In the genomic region with DNA sequence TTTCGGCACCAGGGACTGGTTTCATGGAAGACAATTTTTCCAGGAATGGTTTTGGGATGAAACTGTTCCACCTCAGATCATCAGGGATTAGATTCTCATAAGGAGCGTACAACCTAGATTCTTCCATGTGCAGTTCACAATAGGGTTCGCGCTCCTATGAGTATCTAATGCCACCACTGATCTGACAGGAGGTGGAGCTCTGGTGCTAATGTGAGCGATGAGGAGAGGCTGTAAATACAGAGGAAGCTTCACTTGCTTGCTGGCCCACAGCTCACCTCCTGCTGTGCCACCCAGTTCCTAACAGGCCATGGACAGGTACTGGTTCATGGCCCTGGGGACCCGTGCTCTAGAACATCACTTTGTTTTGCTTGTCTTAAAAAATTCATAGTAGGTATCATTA, we compare ENCODE assay signal across 8 cellular contexts. TPM values are rescaled to one million over a fixed set of nuclear protein-coding genes. Genes with fewer than 3 reads are reported as not detected.
A peak's percentile ranks its signal among the peaks of the same experiment; 100 is the strongest.
DNase-seq lines count a peak whose midpoint lies in the region; ATAC-seq and TF ChIP-seq lines count a peak whose summit lies in the region.

No MANE protein-coding gene starts in this region.

- H3K79me2 ChIP-seq in DOHH2 (ENCODE audit: control insufficient read depth, low read length) (no peaks in the 10 kb centered on the region), HCT116 (ENCODE audit: insufficient read depth, low read length) (no peaks in the 10 kb centered on the region)

- H3K27ac ChIP-seq in DOHH2 (ENCODE audit: low read depth, low read length) (no peak overlapping the region), HCT116 (ENCODE audit: low read depth, low read length) (no peak overlapping the region), Panc1 (ENCODE audit: low read length) (no peak overlapping the region), sigmoid colon (peak overlapping the region in 1 of 4 donors; percentile 52)

- ATAC-seq in HCT116 = peak; percentile 86
- ATAC-seq in Panc1 = peak; percentile 78
- peak; percentile 83 for ATAC-seq in activated naive CD8-positive, alpha-beta T cell treated with anti-CD3 and anti-CD28 coated beads, Interleukin-2, amount 50 U/mL, for 24 hours
- peak; percentile 97 for ATAC-seq in memory B cell (ENCODE audit: low read depth)
- ATAC-seq in GM21381 (IDR thresholded peaks at IDR 0.05; ENCODE audit: unreplicated experiment) = no peak

- CTCF ChIA-PET in HCT116 (lab: Charles Lee) (interaction anchor here (1.0 to 2.4 kb wide), 10 partner anchors 9 to 338 kb away, joined by 3 to 18 read pairs (median 4); a partner anchor contains a TSS), Panc1 (lab: Charles Lee) (interaction anchor here (0.6 to 1.3 kb wide), 6 partner anchors 23 to 323 kb away, joined by 3 to 8 read pairs (median 4); no protein-coding TSS in a partner anchor)

- H3K4me2 ChIP-seq in DOHH2 (ENCODE audit: low read length) = no peak overlapping the region
- 0 out of 2 replicates have a peak overlapping the region, but pooled peaks have one; percentile 13 for H3K4me2 ChIP-seq in HCT116 (ENCODE audit: low read length)

- H3K27me3 Mint-ChIP-seq in activated naive CD8-positive, alpha-beta T cell treated with anti-CD3 and anti-CD28 coated beads, Interleukin-2, amount 50 U/mL, for 24 hours = no peaks in the 10 kb centered on the region
- no peaks in the 10 kb centered on the region for H3K27me3 Mint-ChIP-seq in memory B cell

- no peak for TF ChIP-seq EP300 in sigmoid colon (IDR thresholded peaks at IDR 0.05)

- no peaks in the 10 kb centered on the region for H3K9me2 ChIP-seq in DOHH2 (replicated peaks; ENCODE audit: control insufficient read depth, low read length)
- no peaks in the 10 kb centered on the region for H3K9me2 ChIP-seq in HCT116 (ENCODE audit: insufficient read depth)

- 39 to 60% methylated on average over 6 of the region's 6 CpGs for WGBS in sigmoid colon, 2 donors

- H3K36me3 ChIP-seq in DOHH2 (ENCODE audit: control insufficient read depth, low read length) (no peaks in the 10 kb centered on the region), HCT116 (ENCODE audit: control insufficient read depth in 1 of 2, insufficient read depth in 2 of 2, low read length in 2 of 2) (no peaks in the 10 kb centered on the region), Panc1 (ENCODE audit: control insufficient read depth, insufficient read depth, low read length) (no peaks in the 10 kb centered on the region), sigmoid colon (no peaks in the 10 kb centered on the region)

- H3K27me3 ChIP-seq in DOHH2 (ENCODE audit: control insufficient read depth, low read length) (peaks cover 4% of the 10 kb centered on the region), HCT116 (ENCODE audit: insufficient read depth, low read length) (no peaks in the 10 kb centered on the region), Panc1 (ENCODE audit: control insufficient read depth, insufficient read depth, low read length) (no peaks in the 10 kb centered on the region), sigmoid colon (no peaks in the 10 kb centered on the region)

- peak; percentile 84 for TF ChIP-seq RAD21 in HCT116 (IDR thresholded peaks at IDR 0.05; ENCODE audit: low read depth)

- no peaks in the 10 kb centered on the region for H3K9me3 ChIP-seq in DOHH2 (ENCODE audit: control insufficient read depth, insufficient read depth, low read length)
- H3K9me3 ChIP-seq in HCT116 (ENCODE audit: control insufficient read depth in 1 of 2, insufficient read depth in 1 of 2, low read depth in 1 of 2, low read length in 2 of 2) = no peaks in the 10 kb centered on the region
- no peaks in the 10 kb centered on the region for H3K9me3 ChIP-seq in Panc1 (ENCODE audit: control insufficient read depth, insufficient read depth, low read depth, low read length)
- H3K9me3 ChIP-seq in sigmoid colon = no peaks in the 10 kb centered on the region

- peak; percentile 56 for TF ChIP-seq CTCF in DOHH2 (IDR thresholded peaks at IDR 0.05; ENCODE audit: low read depth, low read length, poor library complexity, severe bottlenecking)
- peak; percentile 34 to 75 (median 35); a peak in 4 of 6 replicates for TF ChIP-seq CTCF in HCT116 (IDR thresholded peaks at IDR 0.05 in 2 of 3, conservative IDR thresholded peaks at IDR 0.05 in 1 of 3; ENCODE audit: borderline replicate concordance in 1 of 3, insufficient read depth in 1 of 3, low read depth in 2 of 3, low read length in 2 of 3)
- TF ChIP-seq CTCF in Panc1 (IDR thresholded peaks at IDR 0.05) = peak; percentile 70
- no peak for TF ChIP-seq CTCF in sigmoid colon (IDR thresholded peaks at IDR 0.05)

- intact Hi-C loops in HCT116 (cut with micrococcal nuclease) (no loop called here), Panc1 (cut with micrococcal nuclease; ENCODE audit: unreplicated experiment) (no loop called here), sigmoid colon (cut with DNase I) (no loop called here)

- no peak overlapping the region for H3K4me3 ChIP-seq in DOHH2 (ENCODE audit: low read length)
- H3K4me3 ChIP-seq in HCT116 (replicated peaks in 1 of 2; ENCODE audit: low read depth in 1 of 2, low read length in 2 of 2) = no peak overlapping the region
- no peak overlapping the region for H3K4me3 ChIP-seq in Panc1 (ENCODE audit: low read depth in 2 of 2, low read length in 2 of 2)
- H3K4me3 ChIP-seq in sigmoid colon = no peak overlapping the region

- H3K4me1 Mint-ChIP-seq in activated naive CD8-positive, alpha-beta T cell treated with anti-CD3 and anti-CD28 coated beads, Interleukin-2, amount 50 U/mL, for 24 hours = peaks cover 30% of the 10 kb centered on the region
- peaks cover 24% of the 10 kb centered on the region for H3K4me1 Mint-ChIP-seq in memory B cell

- H3K9me3 Mint-ChIP-seq in activated naive CD8-positive, alpha-beta T cell treated with anti-CD3 and anti-CD28 coated beads, Interleukin-2, amount 50 U/mL, for 24 hours = no peaks in the 10 kb centered on the region
- no peaks in the 10 kb centered on the region for H3K9me3 Mint-ChIP-seq in memory B cell

- RAD21 ChIA-PET in HCT116 (lab: Charles Lee; ENCODE audit: low non-redundant PET in 1 of 2, low total read pairs in 2 of 2, uncharacterized antibody in 2 of 2, unreplicated experiment in 2 of 2) = interaction anchor here (0.6 to 1.8 kb wide), 9 partner anchors 12 to 552 kb away, joined by 3 to 8 read pairs (median 4); no protein-coding TSS in a partner anchor

- H3K4me1 ChIP-seq in DOHH2 (ENCODE audit: control insufficient read depth, low read length) (peaks cover 17% of the 10 kb centered on the region), HCT116 (ENCODE audit: control insufficient read depth in 1 of 2, insufficient read depth in 2 of 2, low read length in 2 of 2) (peaks cover 0 to 38% of the 10 kb centered on the region in 2 experiments; a peak in 3 of 4 replicates), Panc1 (ENCODE audit: control insufficient read depth, insufficient read depth, low read length) (no peaks in the 10 kb centered on the region), sigmoid colon (peaks cover 0 to 9% (median 1%) of the 10 kb centered on the region in 4 donors)

- no peak overlapping the region for H3K9ac ChIP-seq in HCT116 (ENCODE audit: low read length)

- no peak overlapping the region for H3K4me3 Mint-ChIP-seq in activated naive CD8-positive, alpha-beta T cell treated with anti-CD3 and anti-CD28 coated beads, Interleukin-2, amount 50 U/mL, for 24 hours
- no peak overlapping the region for H3K4me3 Mint-ChIP-seq in memory B cell

- no peaks in the 10 kb centered on the region for H3K36me3 Mint-ChIP-seq in activated naive CD8-positive, alpha-beta T cell treated with anti-CD3 and anti-CD28 coated beads, Interleukin-2, amount 50 U/mL, for 24 hours (ENCODE audit: low read depth)
- H3K36me3 Mint-ChIP-seq in memory B cell = no peaks in the 10 kb centered on the region

- BruUV-seq in HCT116 (replicated peaks; lab: Mats Ljungman, UMichigan) (no TSS peak), Panc1 (replicated peaks; lab: Mats Ljungman, UMichigan) (no TSS peak)

- TF ChIP-seq POLR2A in HCT116 (IDR thresholded peaks at IDR 0.05; ENCODE audit: borderline replicate concordance, extremely low read depth, insufficient read depth, insufficient read length) (no peak), sigmoid colon (IDR thresholded peaks at IDR 0.05) (no peak)

- in situ Hi-C loops in Panc1 (cut with HindIII; ENCODE audit: low pct_unique_long_range_greater_than_20kb, low sequenced_read_pairs) = no loop called here

- H3K27ac Mint-ChIP-seq in activated naive CD8-positive, alpha-beta T cell treated with anti-CD3 and anti-CD28 coated beads, Interleukin-2, amount 50 U/mL, for 24 hours = no peak overlapping the region
- H3K27ac Mint-ChIP-seq in memory B cell = no peak overlapping the region

- DNase-seq in HCT116 (ENCODE audit: low read depth, low spot score) (peak; percentile 28), Panc1 (ENCODE audit: low read depth, low spot score) (peak; percentile 32), memory B cell (ENCODE audit: low spot score in 2 of 2) (peak; percentile 47 to 58), NCI-H2171 (lab: John Stamatoyannopoulos, UW) (no peak), sigmoid colon (no peak)
- peak; percentile 30 for DNase-seq in activated naive CD8-positive, alpha-beta T cell treated with anti-CD3 and anti-CD28 coated beads, Interleukin-2, amount 50 U/mL, for 24 hours

- no peaks in the 10 kb centered on the region for H3F3A ChIP-seq in DOHH2 (ENCODE audit: control insufficient read depth, insufficient read depth)

- H4K20me1 ChIP-seq in DOHH2 (ENCODE audit: control insufficient read depth, insufficient read depth, low read depth, low read length) = no peaks in the 10 kb centered on the region
- no peaks in the 10 kb centered on the region for H4K20me1 ChIP-seq in HCT116 (ENCODE audit: insufficient read depth)

- no peak overlapping the region for H2AFZ ChIP-seq in HCT116 (ENCODE audit: low read depth, low read length, poor library complexity, severe bottlenecking)

- POLR2A ChIA-PET in HCT116 (lab: Charles Lee) = interaction anchor here (0.6 to 0.8 kb wide), 2 partner anchors 31 to 108 kb away, joined by 3 to 4 read pairs; a partner anchor contains a TSS
- POLR2A ChIA-PET in Panc1 (lab: Charles Lee) = no interaction called here

TF ChIP-seq in HCT116, 20 proteins besides CTCF, POLR2A, EP300 and RAD21:
- TF ChIP-seq CBX3 (IDR thresholded peaks at IDR 0.05; ENCODE audit: low read depth) (peak; percentile 45; the same call in 1 of the 2 replicates), JUND (IDR thresholded peaks at IDR 0.05) (no peak)

RNA-seq across cellular contexts. Expression of a gene that starts 41.8 kb away (rescaled TPM):
- 25.9 TPM for total RNA-seq in HCT116 (2021; ENCODE audit: unreplicated experiment)
- polyA plus RNA-seq in HCT116 (2012) = 10.8 and 12.3 TPM in 2 replicates
- 12.5 TPM for total RNA-seq in Panc1 (2021; ENCODE audit: unreplicated experiment)
- polyA plus RNA-seq in Panc1 (2012; ENCODE audit: insufficient read length) = 8.9 TPM
- total RNA-seq in sigmoid colon = 1 to 10 TPM; 4.3 to 6.4 (median 4.8) TPM
- polyA plus RNA-seq in sigmoid colon = 1 to 10 TPM; 4.2 to 8.1 (median 5.1) TPM

Comparison
In these comparisons a context has a peak if more than half of its experiments do, and no peak if none do; other contexts are left out.
1. CTCF ChIP-seq: peak in DOHH2 (single experiment), HCT116 (3 of 3) and Panc1 (single experiment); none in sigmoid colon (0 of 4).
2. DNase-seq: peak in HCT116 (single experiment), Panc1 (single experiment), activated naive CD8-positive, alpha-beta T cell treated with anti-CD3 and anti-CD28 coated beads, Interleukin-2, amount 50 U/mL, for 24 hours (single experiment) and memory B cell (2 of 2); none in NCI-H2171 (single experiment) and sigmoid colon (single experiment).